1 cellular context compared by ENCODE assay signal in genomic region chr9:18268381-18268780, GRCh38.
TF ChIP-seq lines count a peak whose summit lies in the region.

No MANE protein-coding gene starts in this region.

TF ChIP-seq in endothelial cell of umbilical vein, 7 proteins besides CTCF, POLR2A, EP300 and RAD21 (continued from another document):
- TF ChIP-seq FOS (IDR thresholded peaks at IDR 0.05; ENCODE audit: borderline replicate concordance, insufficient read depth, low read length), result peak; percentile 30
